14 cellular contexts compared by ENCODE assay signal in genomic region chr5:160342413-160342941, GRCh38. TPM values are rescaled to one million over a fixed set of nuclear protein-coding genes. Genes with fewer than 3 reads are reported as not detected.
DNase-seq lines count a peak whose midpoint lies in the region; ATAC-seq, FAIRE-seq and TF ChIP-seq lines count a peak whose summit lies in the region.
"Had no signal": no experiment of that assay in that cellular context is flagged by ENCODE, and none has a peak within 500 bp of the region (broad histone marks: within the 10 kb centered on the region; RNA-seq: fewer than 3 reads in every experiment).

No MANE protein-coding gene starts in this region.

- H3K4me3 ChIP-seq in astrocyte (ENCODE audit: insufficient read depth, low read depth, low read length): no peak overlapping the region
- no peak overlapping the region for H3K4me3 ChIP-seq in left lung

- in situ Hi-C loops in ACHN (cut with HindIII; ENCODE audit: low pct_ligation_motif_present, low pct_unique_long_range_greater_than_20kb, low sequenced_read_pairs): no loop called here

- H3K27me3 Mint-ChIP-seq in astrocyte (ENCODE audit: low read depth, unreplicated experiment): peaks cover 2% of the 10 kb centered on the region
- H3K27me3 Mint-ChIP-seq: activated naive CD4-positive, alpha-beta T cell treated with anti-CD3 and anti-CD28 coated beads, Interleukin-2, amount 50 U/mL, for 24 hours had no signal

- H3K9me3 Mint-ChIP-seq in astrocyte (ENCODE audit: unreplicated experiment): no peaks in the 10 kb centered on the region
- H3K9me3 Mint-ChIP-seq: activated naive CD4-positive, alpha-beta T cell treated with anti-CD3 and anti-CD28 coated beads, Interleukin-2, amount 50 U/mL, for 24 hours had no signal

- H3K36me3 Mint-ChIP-seq in astrocyte (ENCODE audit: low read depth, unreplicated experiment): no peaks in the 10 kb centered on the region
- H3K36me3 Mint-ChIP-seq: activated naive CD4-positive, alpha-beta T cell treated with anti-CD3 and anti-CD28 coated beads, Interleukin-2, amount 50 U/mL, for 24 hours had no signal

- peaks cover 2% of the 10 kb centered on the region for H3K4me1 ChIP-seq in astrocyte (ENCODE audit: insufficient read depth, low read length)
- peaks cover 0 to 7% of the 10 kb centered on the region in 2 donors for H3K4me1 ChIP-seq in left lung

- ATAC-seq in left lung (peak; percentile 28), HG03520 (IDR thresholded peaks at IDR 0.05; ENCODE audit: unreplicated experiment) (no peak)

- H3K27me3 ChIP-seq in astrocyte (ENCODE audit: insufficient read depth, low read length) (no peaks in the 10 kb centered on the region), left lung (no peaks in the 10 kb centered on the region)

- H3K27ac ChIP-seq in astrocyte (ENCODE audit: low read depth, low read length) (no peak overlapping the region), left lung (no peak overlapping the region)

- H3K9ac ChIP-seq in astrocyte (ENCODE audit: low read length): no peak overlapping the region

- no peak overlapping the region for H3K4me3 Mint-ChIP-seq in astrocyte (ENCODE audit: unreplicated experiment)
- H3K4me3 Mint-ChIP-seq: activated naive CD4-positive, alpha-beta T cell treated with anti-CD3 and anti-CD28 coated beads, Interleukin-2, amount 50 U/mL, for 24 hours had no signal

- peaks cover 9% of the 10 kb centered on the region for H3K4me1 Mint-ChIP-seq in astrocyte (ENCODE audit: low read depth, unreplicated experiment)
- H3K4me1 Mint-ChIP-seq: activated naive CD4-positive, alpha-beta T cell treated with anti-CD3 and anti-CD28 coated beads, Interleukin-2, amount 50 U/mL, for 24 hours had no signal

- H2AFZ ChIP-seq in astrocyte (ENCODE audit: low read depth, low read length): no peak overlapping the region

- DNase-seq in ACHN: peak; percentile 14
- DNase-seq in HCEC 1CT: peak; percentile 16
- DNase-seq in astrocyte (ENCODE audit: low read depth): peak; percentile 81
- DNase-seq in left lung: no peak
- no peak for DNase-seq in activated CD4-positive, CD25-positive, alpha-beta regulatory T cell treated with anti-CD3 and anti-CD28 coated beads, Interleukin-2, amount 50 U/mL, for 72 hours
- DNase-seq in stimulated activated CD4-positive, alpha-beta T cell treated with anti-CD3 and anti-CD28 coated beads, Interleukin-4, amount 100 ng/mL, for 1 hour: no peak
- no peak for DNase-seq in hippocampal formation (lab: John Stamatoyannopoulos, UW)
- DNase-seq: NCI-H1694 treated with DMSO at 0.1 percent for 48 hours; stimulated activated CD4-positive, alpha-beta T cell treated with anti-CD3 and anti-CD28 coated beads, Interleukin-12 subunit alpha, Interleukin-12 subunit beta, amount 100 ng/mL, for 4 hours; stimulated activated CD8-positive, alpha-beta memory T cell treated with anti-CD3 and anti-CD28 coated beads, Interleukin-4, amount 100 ng/mL, for 48 hours; T-helper 2 cell had no signal

- intact Hi-C loops in left lung (cut with DNase I): loop anchor here in 1 of 2 donors (5.0 kb wide), 1 partner anchor 320 kb away; no protein-coding TSS in a partner anchor

- H3K9me3 ChIP-seq in astrocyte (ENCODE audit: insufficient read depth, low read depth, low read length) (no peaks in the 10 kb centered on the region), left lung (no peaks in the 10 kb centered on the region)

- H3K36me3 ChIP-seq in astrocyte (ENCODE audit: insufficient read depth, low read length) (no peaks in the 10 kb centered on the region), left lung (no peaks in the 10 kb centered on the region)

- H3K79me2 ChIP-seq in astrocyte (ENCODE audit: insufficient read depth, low read length): no peaks in the 10 kb centered on the region

- H3K4me2 ChIP-seq in astrocyte (ENCODE audit: low read length): no peak overlapping the region

- no peak overlapping the region for H3K27ac Mint-ChIP-seq in astrocyte (ENCODE audit: unreplicated experiment)
- H3K27ac Mint-ChIP-seq: activated naive CD4-positive, alpha-beta T cell treated with anti-CD3 and anti-CD28 coated beads, Interleukin-2, amount 50 U/mL, for 24 hours had no signal

- FAIRE-seq in astrocyte (lab: Jason Lieb, UNC): no peak

- TF ChIP-seq CTCF in astrocyte (IDR thresholded peaks at IDR 0.05; ENCODE audit: insufficient read depth, low read depth, low read length) (no peak), left lung (IDR thresholded peaks at IDR 0.05) (no peak)

- no peaks in the 10 kb centered on the region for H4K20me1 ChIP-seq in astrocyte (ENCODE audit: insufficient read depth, low read length)

RNA-seq across cellular contexts. Expression of gene C1QTNF2, which starts 27.9 kb away (rescaled TPM):
- total RNA-seq in astrocyte (0.62 and 0.64 TPM in 2 replicates), left lung (1 to 10 TPM; 2.3 to 2.9 TPM)
- total RNA-seq: activated CD8-positive, alpha-beta memory T cell treated with anti-CD3 and anti-CD28 coated beads for 36 hours had no signal

RNA-seq across cellular contexts. Expression of gene CCNJL, which starts 30.1 kb away (rescaled TPM):
- total RNA-seq in astrocyte (12.5 and 15.7 TPM in 2 replicates), left lung (10 to 100 TPM; 16.0 to 19.6 TPM)

RNA-seq across cellular contexts. Expression of gene FAM200C, which starts 57.4 kb away (rescaled TPM):
- total RNA-seq in astrocyte (1.7 and 2.1 TPM in 2 replicates), left lung (1 to 10 TPM; 3.6 to 5.1 TPM)

Comparison
In these comparisons a context has a peak if more than half of its experiments do, and no peak if none do; other contexts are left out.
1. DNase-seq: peak in ACHN (single experiment), HCEC 1CT (single experiment) and astrocyte (single experiment); none in left lung (0 of 2), activated CD4-positive, CD25-positive, alpha-beta regulatory T cell treated with anti-CD3 and anti-CD28 coated beads, Interleukin-2, amount 50 U/mL, for 72 hours (single experiment), stimulated activated CD4-positive, alpha-beta T cell treated with anti-CD3 and anti-CD28 coated beads, Interleukin-4, amount 100 ng/mL, for 1 hour (single experiment) and hippocampal formation (0 of 2).